ENCODE assay signal across 21 cellular contexts in the genomic region with DNA sequence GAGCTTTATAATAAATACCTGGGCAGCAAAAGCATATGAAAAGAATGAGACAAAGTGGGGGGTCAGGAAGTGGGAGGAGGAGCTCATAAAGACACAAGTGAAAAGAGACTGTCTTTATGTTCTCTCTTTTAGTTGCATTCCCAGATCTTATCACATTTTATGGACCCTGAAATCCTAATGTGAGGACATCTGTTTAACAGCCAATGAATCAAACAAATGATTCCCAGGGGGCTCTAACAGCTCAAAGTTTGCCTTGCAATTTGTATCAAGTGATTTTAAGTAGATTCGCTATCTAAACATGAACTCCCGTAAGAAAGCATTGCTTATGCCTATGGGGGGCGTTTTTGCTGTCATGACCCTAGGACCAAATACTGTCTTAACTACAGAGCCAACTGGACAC.
"Had no signal": no experiment of that assay in that cellular context is flagged by ENCODE, and none has a peak within 500 bp of the region (broad histone marks: within the 10 kb centered on the region; RNA-seq: fewer than 3 reads in every experiment).

No MANE protein-coding gene starts in this region.

- H3K36me3 ChIP-seq: tibial nerve, uterus had no signal

- H3K9me3 ChIP-seq: uterus had no signal

- H3K27ac Mint-ChIP-seq: activated T-helper 17 cell treated with anti-CD3 and anti-CD28 coated beads, Interleukin-2, amount 50 U/mL, for 72 hours; nephron; progenitor cell of endocrine pancreas had no signal

- H3K27ac ChIP-seq: skin epidermis, tibial nerve, uterus, VCaP had no signal

- H3K4me1 Mint-ChIP-seq: activated T-helper 17 cell treated with anti-CD3 and anti-CD28 coated beads, Interleukin-2, amount 50 U/mL, for 72 hours; nephron had no signal

- ATAC-seq: activated T-helper 17 cell treated with anti-CD3 and anti-CD28 coated beads, Interleukin-2, amount 50 U/mL, for 72 hours; right cardiac atrium had no signal

- H3K4me3 Mint-ChIP-seq: activated T-helper 17 cell treated with anti-CD3 and anti-CD28 coated beads, Interleukin-2, amount 50 U/mL, for 72 hours; nephron had no signal

- H3K4me3 ChIP-seq: skin epidermis, tibial nerve, uterus had no signal

- H3K27me3 ChIP-seq: tibial nerve, uterus had no signal

- H3K4me1 ChIP-seq: tibial nerve, uterus had no signal

- DNase-seq: activated CD4-positive, alpha-beta T cell treated with anti-CD3 and anti-CD28 coated beads, Interleukin-2, amount 50 U/mL, for 48 hours; activated naive CD4-positive, alpha-beta T cell treated with Interleukin-2 at 50 U/mL for 16 hours; aorta; cortex of kidney; effector CD4-positive, alpha-beta T cell; foreskin fibroblast; hypothalamus; kidney glomerular epithelial cell; occipital lobe; right cardiac atrium; stimulated activated CD4-positive, alpha-beta T cell treated with anti-CD3 and anti-CD28 coated beads, Interleukin-15, amount 100 ng/mL, for 24 hours; stimulated activated CD4-positive, alpha-beta T cell treated with anti-CD3 and anti-CD28 coated beads, Interleukin-4, amount 100 ng/mL, for 1 hour; stimulated activated naive CD4-positive, alpha-beta T cell; substantia nigra; uterus had no signal

- H3K27me3 Mint-ChIP-seq: activated T-helper 17 cell treated with anti-CD3 and anti-CD28 coated beads, Interleukin-2, amount 50 U/mL, for 72 hours; progenitor cell of endocrine pancreas had no signal

- H3K9me3 Mint-ChIP-seq: nephron had no signal
